1 cellular context compared by ENCODE assay signal in genomic region chr5:64939772-64940510, GRCh38.
A peak's percentile ranks its signal among the peaks of the same experiment; 100 is the strongest.
TF ChIP-seq lines count a peak whose summit lies in the region.

No MANE protein-coding gene starts in this region.

TF ChIP-seq in HepG2, 621 proteins besides CTCF, POLR2A, EP300 and RAD21 (continued from another document and continues in another):
- TF ChIP-seq ZNF687 (CRISPR knock-in tag; IDR thresholded peaks at IDR 0.05) (peak; percentile 47), ARNT (IDR thresholded peaks at IDR 0.05) (no peak), DNMT3B (CRISPR knock-in tag; conservative IDR thresholded peaks at IDR 0.05) (no peak), RFX1 (IDR thresholded peaks at IDR 0.05) (no peak), NFE2 (CRISPR knock-in tag; IDR thresholded peaks at IDR 0.05) (no peak), ZNF629 (CRISPR knock-in tag; conservative IDR thresholded peaks at IDR 0.05) (no peak), RARA (CRISPR knock-in tag; IDR thresholded peaks at IDR 0.05) (peak; percentile 58), ZNF337 (CRISPR knock-in tag; IDR thresholded peaks at IDR 0.05; ENCODE audit: borderline replicate concordance, low read depth) (no peak), EEA1 (CRISPR knock-in tag; IDR thresholded peaks at IDR 0.05; ENCODE audit: borderline replicate concordance) (no peak), ISX (CRISPR knock-in tag; conservative IDR thresholded peaks at IDR 0.05) (no peak), ZNF670 (CRISPR knock-in tag; IDR thresholded peaks at IDR 0.05; ENCODE audit: borderline replicate concordance) (no peak), ZFP41 (CRISPR knock-in tag; IDR thresholded peaks at IDR 0.05; ENCODE audit: borderline replicate concordance) (no peak), SUZ12 (IDR thresholded peaks at IDR 0.05; ENCODE audit: low read depth, low read length) (no peak), ZNF230 (CRISPR knock-in tag; IDR thresholded peaks at IDR 0.05) (no peak), ZNF761 (CRISPR knock-in tag; conservative IDR thresholded peaks at IDR 0.05) (no peak), ZNF703 (CRISPR knock-in tag; IDR thresholded peaks at IDR 0.05; ENCODE audit: borderline replicate concordance) (no peak), HHEX (CRISPR knock-in tag; IDR thresholded peaks at IDR 0.05) (no peak), DZIP1 (CRISPR knock-in tag; IDR thresholded peaks at IDR 0.05) (0 out of 2 replicates have a peak, but pooled peaks have one; percentile 28), TERF1 (CRISPR knock-in tag; IDR thresholded peaks at IDR 0.05) (no peak), ZNF530 (CRISPR knock-in tag; IDR thresholded peaks at IDR 0.05; ENCODE audit: low read depth) (no peak), ONECUT2 (CRISPR knock-in tag; IDR thresholded peaks at IDR 0.05) (no peak), SALL1 (CRISPR knock-in tag; IDR thresholded peaks at IDR 0.05) (peak; percentile 39), ZNF607 (CRISPR knock-in tag; IDR thresholded peaks at IDR 0.05; ENCODE audit: borderline replicate concordance) (0 out of 2 replicates have a peak, but pooled peaks have one; percentile 30), ZSCAN25 (CRISPR knock-in tag; IDR thresholded peaks at IDR 0.05) (no peak), RBM22 (optimal IDR thresholded peaks at IDR 0.05; ENCODE audit: low read length) (no peak), HNRNPL (IDR thresholded peaks at IDR 0.05; ENCODE audit: low read depth, low read length) (no peak), MTERF4 (CRISPR knock-in tag; IDR thresholded peaks at IDR 0.05) (no peak), ZNF749 (CRISPR knock-in tag; IDR thresholded peaks at IDR 0.05; ENCODE audit: borderline replicate concordance) (no peak), CAMTA2 (CRISPR knock-in tag; IDR thresholded peaks at IDR 0.05; ENCODE audit: borderline replicate concordance) (no peak), ZNF704 (CRISPR knock-in tag; IDR thresholded peaks at IDR 0.05; ENCODE audit: borderline replicate concordance) (0 out of 2 replicates have a peak, but pooled peaks have one; percentile 58), NCOA2 (CRISPR knock-in tag; IDR thresholded peaks at IDR 0.05) (peak; percentile 47), MEIS2 (CRISPR knock-in tag; IDR thresholded peaks at IDR 0.05) (peak; percentile 29; the same call in 1 of the 2 replicates), HOXD1 (CRISPR knock-in tag; IDR thresholded peaks at IDR 0.05) (no peak), PAF1 (CRISPR knock-in tag; IDR thresholded peaks at IDR 0.05) (no peak), TBL1XR1 (IDR thresholded peaks at IDR 0.05; ENCODE audit: borderline replicate concordance, low read length, partially characterized antibody) (no peak), GATAD2A (CRISPR knock-in tag; IDR thresholded peaks at IDR 0.05) (peak; percentile 33; the same call in 1 of the 2 replicates), U2AF1 (optimal IDR thresholded peaks at IDR 0.05; ENCODE audit: low read depth, low read length) (no peak), ELF1 (CRISPR knock-in tag; IDR thresholded peaks at IDR 0.05) (no peak), SMAD9 (CRISPR knock-in tag; IDR thresholded peaks at IDR 0.05) (no peak), ZNF572 (CRISPR knock-in tag; IDR thresholded peaks at IDR 0.05) (peak; percentile 37; the same call in 1 of the 2 replicates), ZNF891 (CRISPR knock-in tag; IDR thresholded peaks at IDR 0.05) (no peak), SCMH1 (CRISPR knock-in tag; IDR thresholded peaks at IDR 0.05; ENCODE audit: borderline replicate concordance) (no peak), HOXA3 (CRISPR knock-in tag; IDR thresholded peaks at IDR 0.05) (peak; percentile 51; the same call in 1 of the 2 replicates), RCOR2 (CRISPR knock-in tag; IDR thresholded peaks at IDR 0.05) (no peak)
- TF ChIP-seq, protein P1, sequence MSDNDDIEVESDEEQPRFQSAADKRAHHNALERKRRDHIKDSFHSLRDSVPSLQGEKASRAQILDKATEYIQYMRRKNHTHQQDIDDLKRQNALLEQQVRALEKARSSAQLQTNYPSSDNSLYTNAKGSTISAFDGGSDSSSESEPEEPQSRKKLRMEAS (IDR thresholded peaks at IDR 0.05), result no peak
- TF ChIP-seq, protein P2, sequence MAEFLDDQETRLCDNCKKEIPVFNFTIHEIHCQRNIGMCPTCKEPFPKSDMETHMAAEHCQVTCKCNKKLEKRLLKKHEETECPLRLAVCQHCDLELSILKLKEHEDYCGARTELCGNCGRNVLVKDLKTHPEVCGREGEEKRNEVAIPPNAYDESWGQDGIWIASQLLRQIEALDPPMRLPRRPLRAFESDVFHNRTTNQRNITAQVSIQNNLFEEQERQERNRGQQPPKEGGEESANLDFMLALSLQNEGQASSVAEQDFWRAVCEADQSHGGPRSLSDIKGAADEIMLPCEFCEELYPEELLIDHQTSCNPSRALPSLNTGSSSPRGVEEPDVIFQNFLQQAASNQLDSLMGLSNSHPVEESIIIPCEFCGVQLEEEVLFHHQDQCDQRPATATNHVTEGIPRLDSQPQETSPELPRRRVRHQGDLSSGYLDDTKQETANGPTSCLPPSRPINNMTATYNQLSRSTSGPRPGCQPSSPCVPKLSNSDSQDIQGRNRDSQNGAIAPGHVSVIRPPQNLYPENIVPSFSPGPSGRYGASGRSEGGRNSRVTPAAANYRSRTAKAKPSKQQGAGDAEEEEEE (CRISPR knock-in tag; IDR thresholded peaks at IDR 0.05; ENCODE audit: borderline replicate concordance), result no peak
- TF ChIP-seq, protein P3, sequence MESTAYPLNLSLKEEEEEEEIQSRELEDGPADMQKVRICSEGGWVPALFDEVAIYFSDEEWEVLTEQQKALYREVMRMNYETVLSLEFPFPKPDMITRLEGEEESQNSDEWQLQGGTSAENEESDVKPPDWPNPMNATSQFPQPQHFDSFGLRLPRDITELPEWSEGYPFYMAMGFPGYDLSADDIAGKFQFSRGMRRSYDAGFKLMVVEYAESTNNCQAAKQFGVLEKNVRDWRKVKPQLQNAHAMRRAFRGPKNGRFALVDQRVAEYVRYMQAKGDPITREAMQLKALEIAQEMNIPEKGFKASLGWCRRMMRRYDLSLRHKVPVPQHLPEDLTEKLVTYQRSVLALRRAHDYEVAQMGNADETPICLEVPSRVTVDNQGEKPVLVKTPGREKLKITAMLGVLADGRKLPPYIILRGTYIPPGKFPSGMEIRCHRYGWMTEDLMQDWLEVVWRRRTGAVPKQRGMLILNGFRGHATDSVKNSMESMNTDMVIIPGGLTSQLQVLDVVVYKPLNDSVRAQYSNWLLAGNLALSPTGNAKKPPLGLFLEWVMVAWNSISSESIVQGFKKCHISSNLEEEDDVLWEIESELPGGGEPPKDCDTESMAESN (CRISPR knock-in tag; conservative IDR thresholded peaks at IDR 0.05), result no peak
- TF ChIP-seq, protein P4, sequence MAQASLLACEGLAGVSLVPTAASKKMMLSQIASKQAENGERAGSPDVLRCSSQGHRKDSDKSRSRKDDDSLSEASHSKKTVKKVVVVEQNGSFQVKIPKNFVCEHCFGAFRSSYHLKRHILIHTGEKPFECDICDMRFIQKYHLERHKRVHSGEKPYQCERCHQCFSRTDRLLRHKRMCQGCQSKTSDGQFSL (CRISPR knock-in tag; IDR thresholded peaks at IDR 0.05), result no peak
- TF ChIP-seq, protein P5, sequence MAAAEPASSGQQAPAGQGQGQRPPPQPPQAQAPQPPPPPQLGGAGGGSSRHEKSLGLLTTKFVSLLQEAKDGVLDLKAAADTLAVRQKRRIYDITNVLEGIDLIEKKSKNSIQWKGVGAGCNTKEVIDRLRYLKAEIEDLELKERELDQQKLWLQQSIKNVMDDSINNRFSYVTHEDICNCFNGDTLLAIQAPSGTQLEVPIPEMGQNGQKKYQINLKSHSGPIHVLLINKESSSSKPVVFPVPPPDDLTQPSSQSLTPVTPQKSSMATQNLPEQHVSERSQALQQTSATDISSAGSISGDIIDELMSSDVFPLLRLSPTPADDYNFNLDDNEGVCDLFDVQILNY (CRISPR knock-in tag; conservative IDR thresholded peaks at IDR 0.05), result no peak
- TF ChIP-seq, protein P6, sequence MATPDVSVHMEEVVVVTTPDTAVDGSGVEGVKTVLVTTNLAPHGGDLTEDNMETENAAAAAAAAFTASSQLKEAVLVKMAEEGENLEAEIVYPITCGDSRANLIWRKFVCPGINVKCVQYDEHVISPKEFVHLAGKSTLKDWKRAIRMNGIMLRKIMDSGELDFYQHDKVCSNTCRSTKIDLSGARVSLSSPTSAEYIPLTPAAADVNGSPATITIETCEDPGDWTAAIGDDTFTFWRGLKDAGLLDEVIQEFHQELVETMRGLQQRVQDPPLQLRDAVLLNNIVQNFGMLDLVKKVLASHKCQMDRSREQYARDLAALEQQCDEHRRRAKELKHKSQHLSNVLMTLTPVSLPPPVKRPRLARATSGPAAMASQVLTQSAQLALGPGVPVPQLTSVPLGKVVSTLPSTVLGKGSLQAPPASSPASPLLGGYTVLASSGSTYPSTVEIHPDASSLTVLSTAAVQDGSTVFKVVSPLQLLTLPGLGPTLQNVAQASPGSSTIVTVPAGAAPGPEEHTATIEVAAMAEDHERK (CRISPR knock-in tag; IDR thresholded peaks at IDR 0.05; ENCODE audit: low read depth), result no peak
- TF ChIP-seq, protein P7, sequence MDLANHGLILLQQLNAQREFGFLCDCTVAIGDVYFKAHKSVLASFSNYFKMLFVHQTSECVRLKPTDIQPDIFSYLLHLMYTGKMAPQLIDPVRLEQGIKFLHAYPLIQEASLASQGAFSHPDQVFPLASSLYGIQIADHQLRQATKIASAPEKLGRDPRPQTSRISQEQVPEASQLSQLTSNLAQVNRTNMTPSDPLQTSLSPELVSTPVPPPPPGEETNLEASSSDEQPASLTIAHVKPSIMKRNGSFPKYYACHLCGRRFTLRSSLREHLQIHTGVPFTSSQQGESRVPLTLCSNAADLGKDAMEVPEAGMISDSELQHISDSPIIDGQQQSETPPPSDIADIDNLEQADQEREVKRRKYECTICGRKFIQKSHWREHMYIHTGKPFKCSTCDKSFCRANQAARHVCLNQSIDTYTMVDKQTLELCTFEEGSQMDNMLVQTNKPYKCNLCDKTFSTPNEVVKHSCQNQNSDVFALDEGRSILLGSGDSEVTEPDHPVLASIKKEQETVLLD (CRISPR knock-in tag; IDR thresholded peaks at IDR 0.05; ENCODE audit: low read depth), result no peak
